ENCODE assay signal across 19 cellular contexts in the genomic region with DNA sequence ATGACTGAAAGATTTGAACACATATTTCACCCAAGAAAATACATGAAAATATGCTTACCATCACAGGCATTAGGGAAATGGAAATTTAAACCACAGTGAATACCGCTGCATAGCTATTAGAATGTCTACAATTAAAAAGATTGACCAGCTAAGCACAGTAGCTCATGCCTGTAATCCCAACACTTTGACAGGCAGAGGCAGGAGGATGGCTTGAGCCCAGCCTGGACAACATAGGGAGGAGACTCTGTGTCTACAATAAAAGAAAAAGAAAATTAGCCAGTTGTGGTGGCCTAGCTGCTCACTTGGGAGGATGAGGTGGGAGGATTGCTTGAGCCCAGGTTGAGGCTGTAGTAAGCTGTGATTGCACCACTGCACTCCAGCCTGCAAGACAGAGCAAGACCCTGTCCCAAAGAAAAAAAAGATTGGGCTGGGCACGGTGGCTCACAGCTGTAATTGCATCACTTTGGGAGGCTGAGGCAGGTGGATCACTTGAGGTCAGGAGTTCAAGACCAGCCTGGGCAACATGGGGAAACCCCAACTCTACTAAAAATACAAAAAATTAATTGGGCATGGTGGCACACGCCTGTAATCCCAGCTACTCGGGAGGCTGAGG.
DNase-seq lines count a peak whose midpoint lies in the region; ATAC-seq and TF ChIP-seq lines count a peak whose summit lies in the region.
"Had no signal": no experiment of that assay in that cellular context is flagged by ENCODE, and none has a peak within 500 bp of the region (broad histone marks: within the 10 kb centered on the region; RNA-seq: fewer than 3 reads in every experiment).

No MANE protein-coding gene starts in this region.

- H3K9ac ChIP-seq in HCT116 (ENCODE audit: low read length) (no peak overlapping the region), endodermal cell (ENCODE audit: extremely low read depth, low read length, poor library complexity, severe bottlenecking) (no peak overlapping the region)

- CTCF ChIA-PET in HCT116 (lab: Charles Lee), result no interaction called here
- CTCF ChIA-PET in RWPE1 (lab: Yijun Ruan, JAX), result no interaction called here

- H3K79me2 ChIP-seq in HCT116 (ENCODE audit: insufficient read depth, low read length), result peaks cover 17% of the 10 kb centered on the region; the same call in 1 of the 2 replicates

- H3K4me3 ChIP-seq in HCT116 (replicated peaks in 1 of 2; ENCODE audit: low read depth in 1 of 2, low read length in 2 of 2) (no peak overlapping the region), endodermal cell (ENCODE audit: low read length) (no peak overlapping the region)
- H3K4me3 ChIP-seq: GM23338 had no signal

- H3K27ac ChIP-seq in HCT116 (ENCODE audit: low read depth, low read length) (peak overlapping the region; percentile 38), RWPE1 (peak overlapping the region; percentile 58), endodermal cell (ENCODE audit: low read depth, low read length) (no peak overlapping the region)
- H3K27ac ChIP-seq: C4-2B had no signal

- intact Hi-C loops in HCT116 (cut with micrococcal nuclease), result no loop called here

- no TSS peak for BruUV-seq in HCT116 (replicated peaks; lab: Mats Ljungman, UMichigan)

- ATAC-seq in HCT116 (no peak), GM18861 (IDR thresholded peaks at IDR 0.05; ENCODE audit: unreplicated experiment) (no peak)
- ATAC-seq: GM23338 had no signal

- DNase-seq in HCT116 (ENCODE audit: low read depth, low spot score) (no peak), RWPE1 (ENCODE audit: low spot score) (no peak), endodermal cell (peak; percentile 19), progenitor cell of endocrine pancreas (ENCODE audit: low spot score, unreplicated experiment) (no peak), anterior cingulate cortex (lab: John Stamatoyannopoulos, UW) (no peak), NCI-H2227 (lab: John Stamatoyannopoulos, UW; ENCODE audit: unreplicated experiment) (no peak), HCEC 1CT (no peak)
- DNase-seq: AML-193, DND-41, NCI-H1105 treated with DMSO at 0.1 percent for 48 hours, NCI-H1694 treated with DMSO at 0.1 percent for 48 hours, NCI-H2227 treated with DMSO at 0.1 percent for 48 hours, NCI-H524, NCI-H82, OCI-M1, RPMI8226 had no signal

- no peak for TF ChIP-seq POLR2A in HCT116 (IDR thresholded peaks at IDR 0.05; ENCODE audit: borderline replicate concordance, extremely low read depth, insufficient read depth, insufficient read length)

- no peak overlapping the region for H2AFZ ChIP-seq in HCT116 (ENCODE audit: low read depth, low read length, poor library complexity, severe bottlenecking)
- H2AFZ ChIP-seq: GM23338 had no signal

- no peak overlapping the region for H3K4me2 ChIP-seq in HCT116 (ENCODE audit: low read length)
- H3K4me2 ChIP-seq: GM23338 had no signal

- no peaks in the 10 kb centered on the region for H4K20me1 ChIP-seq in HCT116 (ENCODE audit: insufficient read depth)

- RAD21 ChIA-PET in HCT116 (lab: Charles Lee; ENCODE audit: low non-redundant PET in 1 of 2, low total read pairs in 2 of 2, uncharacterized antibody in 2 of 2, unreplicated experiment in 2 of 2), result interaction anchor here in 1 of 2 experiments (0.7 kb wide), 1 partner anchor 21 kb away, joined by 3 read pairs; no protein-coding TSS in a partner anchor

- TF ChIP-seq CTCF in HCT116 (IDR thresholded peaks at IDR 0.05 in 2 of 3, conservative IDR thresholded peaks at IDR 0.05 in 1 of 3; ENCODE audit: borderline replicate concordance in 1 of 3, insufficient read depth in 1 of 3, low read depth in 2 of 3, low read length in 2 of 3), result no peak
- TF ChIP-seq CTCF in RWPE1 (conservative IDR thresholded peaks at IDR 0.05; ENCODE audit: low read depth), result no peak
- no peak for TF ChIP-seq CTCF in endodermal cell (conservative IDR thresholded peaks at IDR 0.05)
- no peak for TF ChIP-seq CTCF in progenitor cell of endocrine pancreas (IDR thresholded peaks at IDR 0.05; ENCODE audit: unreplicated experiment)

- WGBS in endodermal cell (ENCODE audit: insufficient coverage in 1 of 2, insufficient read length in 1 of 2), 2 experiments, result 94 to 95% methylated on average over 2 to 4 of the region's 4 CpGs

- H3K36me3 ChIP-seq in HCT116 (ENCODE audit: control insufficient read depth in 1 of 2, insufficient read depth in 2 of 2, low read length in 2 of 2) (peaks cover 0 to 54% of the 10 kb centered on the region in 2 experiments; a peak in 2 of 4 replicates), endodermal cell (ENCODE audit: control insufficient read depth, insufficient read depth, low read length) (peaks cover 58% of the 10 kb centered on the region)

- peaks cover 36% of the 10 kb centered on the region for H3K36me3 Mint-ChIP-seq in endodermal cell (ENCODE audit: low read depth)
- H3K36me3 Mint-ChIP-seq in progenitor cell of endocrine pancreas (ENCODE audit: insufficient read depth), result peaks cover 20% of the 10 kb centered on the region

- H3K9me3 Mint-ChIP-seq in endodermal cell (peaks cover 16% of the 10 kb centered on the region), progenitor cell of endocrine pancreas (ENCODE audit: low read depth) (peaks cover 13% of the 10 kb centered on the region)
- H3K9me3 Mint-ChIP-seq: GM23338 had no signal

- H3K4me1 ChIP-seq in HCT116 (ENCODE audit: control insufficient read depth in 1 of 2, insufficient read depth in 2 of 2, low read length in 2 of 2) (peaks cover 35 to 57% of the 10 kb centered on the region in 2 experiments), endodermal cell (ENCODE audit: control insufficient read depth, insufficient read depth, low read length) (no peaks in the 10 kb centered on the region)

- H3K27me3 ChIP-seq in HCT116 (ENCODE audit: insufficient read depth, low read length) (no peaks in the 10 kb centered on the region), endodermal cell (ENCODE audit: control insufficient read depth, insufficient read depth, low read length, poor library complexity, severe bottlenecking) (no peaks in the 10 kb centered on the region)

- TF ChIP-seq RAD21 in HCT116 (IDR thresholded peaks at IDR 0.05; ENCODE audit: low read depth), result no peak

- H3K4me1 Mint-ChIP-seq in endodermal cell (no peaks in the 10 kb centered on the region), progenitor cell of endocrine pancreas (ENCODE audit: low read depth) (no peaks in the 10 kb centered on the region)

- H3K27ac Mint-ChIP-seq in endodermal cell, result no peak overlapping the region
- peak overlapping the region; percentile 90 for H3K27ac Mint-ChIP-seq in progenitor cell of endocrine pancreas
- H3K27ac Mint-ChIP-seq: GM23338 had no signal

- H3K9me3 ChIP-seq in HCT116 (ENCODE audit: control insufficient read depth in 1 of 2, insufficient read depth in 1 of 2, low read depth in 1 of 2, low read length in 2 of 2) (peaks cover 3 to 10% of the 10 kb centered on the region in 2 experiments; a peak in 2 of 4 replicates), endodermal cell (ENCODE audit: control insufficient read depth, low read length) (peaks cover 17% of the 10 kb centered on the region)

- no peaks in the 10 kb centered on the region for H3K9me2 ChIP-seq in HCT116 (ENCODE audit: insufficient read depth)

- H3K27me3 Mint-ChIP-seq in endodermal cell (ENCODE audit: insufficient read depth) (no peaks in the 10 kb centered on the region), progenitor cell of endocrine pancreas (no peaks in the 10 kb centered on the region)

- POLR2A ChIA-PET in HCT116 (lab: Charles Lee) (no interaction called here), RWPE1 (lab: Yijun Ruan, JAX; ENCODE audit: low non-redundant PET) (no interaction called here)

- H3K4me3 Mint-ChIP-seq in endodermal cell (no peak overlapping the region), progenitor cell of endocrine pancreas (ENCODE audit: low read depth) (no peak overlapping the region)
- H3K4me3 Mint-ChIP-seq: GM23338 had no signal

TF ChIP-seq in HCT116, 20 proteins besides CTCF, POLR2A, EP300 and RAD21:
- TF ChIP-seq CBX3 (IDR thresholded peaks at IDR 0.05; ENCODE audit: low read depth) (0 out of 2 replicates have a peak, but pooled peaks have one; percentile 8), SIN3A (IDR thresholded peaks at IDR 0.05; ENCODE audit: low read depth) (no peak), EZH2phosphoT487 (IDR thresholded peaks at IDR 0.05; ENCODE audit: borderline replicate concordance) (no peak), JUND (IDR thresholded peaks at IDR 0.05) (no peak)
